1 cellular context compared by ENCODE assay signal in genomic region chr3:141056716-141057115, GRCh38.
A peak's percentile ranks its signal among the peaks of the same experiment; 100 is the strongest.
TF ChIP-seq lines count a peak whose summit lies in the region.

No MANE protein-coding gene starts in this region.

TF ChIP-seq in H1, 55 proteins besides CTCF, POLR2A, EP300 and RAD21:
- TF ChIP-seq YY1 (IDR thresholded peaks at IDR 0.05; ENCODE audit: low read depth, low read length) (no peak), EGR1 (IDR thresholded peaks at IDR 0.05; ENCODE audit: borderline replicate concordance, low read depth, low read length) (peak; percentile 4; the same call in 1 of the 2 replicates)
